ENCODE assay signal across 22 cellular contexts in the genomic region with DNA sequence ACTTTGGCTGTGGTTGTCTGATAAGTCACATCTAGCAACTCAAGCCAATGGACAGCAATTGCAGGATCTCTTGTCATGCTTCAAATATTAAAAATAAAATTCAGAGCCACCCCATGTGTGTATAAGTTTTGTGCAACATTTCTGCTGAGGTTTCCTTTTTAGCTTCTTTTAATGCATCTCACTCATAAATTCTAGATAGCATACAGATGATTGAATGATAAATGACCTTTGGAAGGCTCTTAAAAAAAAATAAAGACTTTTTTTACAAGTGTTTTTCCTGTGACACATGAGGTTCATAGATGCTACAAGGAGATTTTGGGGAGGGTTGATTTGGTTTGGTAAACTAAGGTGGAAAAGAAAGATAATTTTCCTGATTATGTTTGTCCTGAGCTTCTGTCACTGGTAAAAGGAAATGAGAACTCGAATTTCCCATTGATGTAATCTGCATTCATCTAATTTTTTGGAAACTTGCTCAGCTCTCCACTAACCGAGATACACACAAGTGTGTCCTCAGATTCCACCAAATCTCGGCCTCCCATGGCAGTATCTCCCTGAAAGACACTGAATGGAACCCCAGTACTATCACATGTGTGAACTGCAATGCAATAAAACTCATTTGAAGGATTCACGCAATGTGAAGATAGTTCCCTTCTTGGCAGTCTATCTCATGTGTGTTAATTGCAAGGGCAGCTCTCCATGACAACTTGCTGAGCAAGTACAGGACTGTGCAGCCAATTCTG.
DNase-seq lines count a peak whose midpoint lies in the region; ATAC-seq and TF ChIP-seq lines count a peak whose summit lies in the region.
"Had no signal": no experiment of that assay in that cellular context is flagged by ENCODE, and none has a peak within 500 bp of the region (broad histone marks: within the 10 kb centered on the region; RNA-seq: fewer than 3 reads in every experiment).

No MANE protein-coding gene starts in this region.

- no peaks in the 10 kb centered on the region for H3K4me1 Mint-ChIP-seq in GM23338
- no peaks in the 10 kb centered on the region for H3K4me1 Mint-ChIP-seq in immature natural killer cell
- H3K4me1 Mint-ChIP-seq: CD8-positive, alpha-beta memory T cell had no signal

- H3K9me3 Mint-ChIP-seq in GM23338 = no peaks in the 10 kb centered on the region
- no peaks in the 10 kb centered on the region for H3K9me3 Mint-ChIP-seq in immature natural killer cell
- H3K9me3 Mint-ChIP-seq: CD8-positive, alpha-beta memory T cell had no signal

- no peaks in the 10 kb centered on the region for H3K36me3 ChIP-seq in BLaER1
- H3K36me3 ChIP-seq in GM23338 (ENCODE audit: insufficient read depth) = no peaks in the 10 kb centered on the region
- H3K36me3 ChIP-seq in neural cell (ENCODE audit: insufficient read depth, low read length) = no peaks in the 10 kb centered on the region

- no peak for ATAC-seq in GM23338
- ATAC-seq in HG03095 (IDR thresholded peaks at IDR 0.05; ENCODE audit: unreplicated experiment) = no peak
- no peak for ATAC-seq in GM21423 (IDR thresholded peaks at IDR 0.05; ENCODE audit: unreplicated experiment)
- ATAC-seq: A549, HCT116 had no signal

- 0 out of 2 replicates have a peak overlapping the region, but pooled peaks have one; percentile 74 for H2AFZ ChIP-seq in GM23338
- no peak overlapping the region for H2AFZ ChIP-seq in neural cell (ENCODE audit: low read depth, low read length)
- H2AFZ ChIP-seq: PC-9 had no signal

- no peaks in the 10 kb centered on the region for H3K27me3 Mint-ChIP-seq in GM23338 (ENCODE audit: insufficient read depth, low read depth, poor library complexity)
- peaks cover 2 to 6% (median 3%) of the 10 kb centered on the region in 3 donors for H3K27me3 Mint-ChIP-seq in immature natural killer cell (ENCODE audit: low read depth in 3 of 3)

- DNase-seq in GM23338 (ENCODE audit: low spot score) (no peak), NB4 (ENCODE audit: low read depth) (peak; percentile 36), immature natural killer cell (no peak)
- DNase-seq: CD8-positive, alpha-beta memory T cell; DMS 273 treated with DMSO at 0.1 percent for 48 hours; DMS79 treated with DMSO at 0.1 percent for 48 hours; KBM-7; NCI-H1105; NCI-H187 treated with DMSO at 0.1 percent for 48 hours; NCI-H345; NCI-H510A treated with DMSO at 0.1 percent for 48 hours; NK-92 treated with Interleukin-12 subunit alpha and Interleukin-12 subunit beta, amount 100 ng/mL, for 24 hours; PC-9; SHP77 had no signal

- TF ChIP-seq EP300 in neural cell (conservative IDR thresholded peaks at IDR 0.05; ENCODE audit: poor library complexity, severe bottlenecking) = no peak

- H4K20me1 ChIP-seq in BLaER1 (no peaks in the 10 kb centered on the region), GM23338 (replicated peaks; ENCODE audit: insufficient read depth) (no peaks in the 10 kb centered on the region), neural cell (ENCODE audit: insufficient read depth) (no peaks in the 10 kb centered on the region)

- peak overlapping the region; percentile 80 for H3K4me2 ChIP-seq in BLaER1
- H3K4me2 ChIP-seq in GM23338 = no peak overlapping the region
- peak overlapping the region; percentile 13 for H3K4me2 ChIP-seq in neural cell (ENCODE audit: low read length)
- H3K4me2 ChIP-seq: A549, PC-9 had no signal

- no peak overlapping the region for H3K27ac Mint-ChIP-seq in GM23338
- no peak overlapping the region for H3K27ac Mint-ChIP-seq in immature natural killer cell
- H3K27ac Mint-ChIP-seq: CD14-positive monocyte; CD8-positive, alpha-beta memory T cell had no signal

- H3K9me2 ChIP-seq in GM23338 (ENCODE audit: insufficient read depth) (no peaks in the 10 kb centered on the region), neural cell (ENCODE audit: insufficient read depth, low read length) (no peaks in the 10 kb centered on the region)

- no peak overlapping the region for H3K4me3 ChIP-seq in BLaER1
- no peak overlapping the region for H3K4me3 ChIP-seq in GM23338
- H3K4me3 ChIP-seq in NB4 (ENCODE audit: low read depth, low read length) = peak overlapping the region; percentile 33
- H3K4me3 ChIP-seq in neural cell (ENCODE audit: low read length) = peak overlapping the region; percentile 1
- H3K4me3 ChIP-seq: A549, PC-9 had no signal

- H3K36me3 Mint-ChIP-seq in GM23338 (ENCODE audit: low read depth) (no peaks in the 10 kb centered on the region), immature natural killer cell (no peaks in the 10 kb centered on the region)
- H3K36me3 Mint-ChIP-seq: CD14-positive monocyte; CD8-positive, alpha-beta memory T cell had no signal

- H3K27ac ChIP-seq in BLaER1 = no peak overlapping the region
- no peak overlapping the region for H3K27ac ChIP-seq in GM23338 (ENCODE audit: low read depth)
- peak overlapping the region; percentile 4 for H3K27ac ChIP-seq in neural cell (ENCODE audit: low read length)
- H3K27ac ChIP-seq: A549, PC-9, RWPE1 had no signal

- no peaks in the 10 kb centered on the region for H3K27me3 ChIP-seq in BLaER1
- no peaks in the 10 kb centered on the region for H3K27me3 ChIP-seq in GM23338 (ENCODE audit: insufficient read depth)
- H3K27me3 ChIP-seq in neural cell (ENCODE audit: insufficient read depth, low read depth, low read length) = no peaks in the 10 kb centered on the region

- H3K9me3 ChIP-seq in BLaER1 (no peaks in the 10 kb centered on the region), neural cell (ENCODE audit: low read length) (no peaks in the 10 kb centered on the region)
- H3K9me3 ChIP-seq: A549 had no signal

- no peak for TF ChIP-seq POLR2A in NB4 (IDR thresholded peaks at IDR 0.05; ENCODE audit: extremely low read depth, insufficient read length)

- no peaks in the 10 kb centered on the region for H3F3A ChIP-seq in GM23338 (replicated peaks; ENCODE audit: low read depth)
- no peaks in the 10 kb centered on the region for H3F3A ChIP-seq in neural cell (ENCODE audit: insufficient read depth, low read length, poor library complexity, severe bottlenecking)

- TF ChIP-seq CTCF in GM23338 (conservative IDR thresholded peaks at IDR 0.05; ENCODE audit: low read depth in 2 of 2) (no peak), NB4 (IDR thresholded peaks at IDR 0.05; ENCODE audit: low read depth, low read length) (no peak), neural cell (IDR thresholded peaks at IDR 0.05; ENCODE audit: poor library complexity, severe bottlenecking) (no peak)

- H3K4me3 Mint-ChIP-seq in GM23338 (no peak overlapping the region), immature natural killer cell (no peak overlapping the region)
- H3K4me3 Mint-ChIP-seq: CD8-positive, alpha-beta memory T cell had no signal

- no peak for TF ChIP-seq RAD21 in neural cell (conservative IDR thresholded peaks at IDR 0.05)

- H3K9ac ChIP-seq in BLaER1 (no peak overlapping the region), neural cell (ENCODE audit: low read length) (no peak overlapping the region)

- H3K4me1 ChIP-seq in BLaER1 (peaks cover 61% of the 10 kb centered on the region), GM23338 (ENCODE audit: insufficient read depth) (no peaks in the 10 kb centered on the region)
- H3K4me1 ChIP-seq: A549 had no signal

- H3K79me2 ChIP-seq in GM23338 (replicated peaks; ENCODE audit: insufficient read depth) (no peaks in the 10 kb centered on the region), neural cell (replicated peaks; ENCODE audit: insufficient read depth, low read length) (no peaks in the 10 kb centered on the region)

TF ChIP-seq in GM23338, 12 proteins besides CTCF, POLR2A, EP300 and RAD21 (continues in another document):
- no peak for TF ChIP-seq ZNF114 (CRISPR knock-in tag; IDR thresholded peaks at IDR 0.05)

TF ChIP-seq in neural cell, 6 proteins besides CTCF, POLR2A, EP300 and RAD21:
- TF ChIP-seq EZH2 (IDR thresholded peaks at IDR 0.05; ENCODE audit: borderline replicate concordance, insufficient read depth, low read length, poor library complexity, severe bottlenecking) (no peak), TAF1 (IDR thresholded peaks at IDR 0.05; ENCODE audit: low read depth) (no peak), SMC3 (conservative IDR thresholded peaks at IDR 0.05; ENCODE audit: poor library complexity) (no peak), MXI1 (conservative IDR thresholded peaks at IDR 0.05; ENCODE audit: poor library complexity, severe bottlenecking) (no peak), POLR2AphosphoS5 (IDR thresholded peaks at IDR 0.05) (no peak)
- TF ChIP-seq, protein P1, sequence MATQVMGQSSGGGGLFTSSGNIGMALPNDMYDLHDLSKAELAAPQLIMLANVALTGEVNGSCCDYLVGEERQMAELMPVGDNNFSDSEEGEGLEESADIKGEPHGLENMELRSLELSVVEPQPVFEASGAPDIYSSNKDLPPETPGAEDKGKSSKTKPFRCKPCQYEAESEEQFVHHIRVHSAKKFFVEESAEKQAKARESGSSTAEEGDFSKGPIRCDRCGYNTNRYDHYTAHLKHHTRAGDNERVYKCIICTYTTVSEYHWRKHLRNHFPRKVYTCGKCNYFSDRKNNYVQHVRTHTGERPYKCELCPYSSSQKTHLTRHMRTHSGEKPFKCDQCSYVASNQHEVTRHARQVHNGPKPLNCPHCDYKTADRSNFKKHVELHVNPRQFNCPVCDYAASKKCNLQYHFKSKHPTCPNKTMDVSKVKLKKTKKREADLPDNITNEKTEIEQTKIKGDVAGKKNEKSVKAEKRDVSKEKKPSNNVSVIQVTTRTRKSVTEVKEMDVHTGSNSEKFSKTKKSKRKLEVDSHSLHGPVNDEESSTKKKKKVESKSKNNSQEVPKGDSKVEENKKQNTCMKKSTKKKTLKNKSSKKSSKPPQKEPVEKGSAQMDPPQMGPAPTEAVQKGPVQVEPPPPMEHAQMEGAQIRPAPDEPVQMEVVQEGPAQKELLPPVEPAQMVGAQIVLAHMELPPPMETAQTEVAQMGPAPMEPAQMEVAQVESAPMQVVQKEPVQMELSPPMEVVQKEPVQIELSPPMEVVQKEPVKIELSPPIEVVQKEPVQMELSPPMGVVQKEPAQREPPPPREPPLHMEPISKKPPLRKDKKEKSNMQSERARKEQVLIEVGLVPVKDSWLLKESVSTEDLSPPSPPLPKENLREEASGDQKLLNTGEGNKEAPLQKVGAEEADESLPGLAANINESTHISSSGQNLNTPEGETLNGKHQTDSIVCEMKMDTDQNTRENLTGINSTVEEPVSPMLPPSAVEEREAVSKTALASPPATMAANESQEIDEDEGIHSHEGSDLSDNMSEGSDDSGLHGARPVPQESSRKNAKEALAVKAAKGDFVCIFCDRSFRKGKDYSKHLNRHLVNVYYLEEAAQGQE (IDR thresholded peaks at IDR 0.05; ENCODE audit: borderline replicate concordance) = no peak
TF ChIP-seq in neural cell: peak in this region for 0.

Comparison
In these comparisons a context has a peak if more than half of its experiments do, and no peak if none do; other contexts are left out.
1. H3K4me3 ChIP-seq: peak in NB4 (single experiment) and neural cell (single experiment); none in BLaER1 (single experiment) and GM23338 (single experiment).